8 cellular contexts compared by ENCODE assay signal in genomic region chr10:69247313-69247710, GRCh38.
"Had no signal": no experiment of that assay in that cellular context is flagged by ENCODE, and none has a peak within 500 bp of the region (broad histone marks: within the 10 kb centered on the region; RNA-seq: fewer than 3 reads in every experiment).

No MANE protein-coding gene starts in this region.

- DNase-seq: GDM1, GF-D8 had no signal

- H3K4me3 ChIP-seq: GM12878 had no signal

- FAIRE-seq: G401.6, GM12878, GM12891, GM12892, GM18507, GM19239 had no signal
